In genomic region chr2:55609931-55610578, GRCh38 we compare ENCODE assay signal across 1 cellular context.
TF ChIP-seq lines count a peak whose summit lies in the region.

No MANE protein-coding gene starts in this region.

TF ChIP-seq in liver, 16 proteins besides CTCF, POLR2A, EP300 and RAD21 (continued from another document):
- peak; percentile 88 for TF ChIP-seq REST (IDR thresholded peaks at IDR 0.05)
- TF ChIP-seq YY1 (IDR thresholded peaks at IDR 0.05) = peak; percentile 87
- TF ChIP-seq GABPA (IDR thresholded peaks at IDR 0.05 in 1 of 2, conservative IDR thresholded peaks at IDR 0.05 in 1 of 2) = no peak
- TF ChIP-seq HNF4G (IDR thresholded peaks at IDR 0.05) = peak; percentile 39
- TF ChIP-seq EGR1 (IDR thresholded peaks at IDR 0.05; ENCODE audit: low read depth in 2 of 2) = no peak
- TF ChIP-seq RXRA (IDR thresholded peaks at IDR 0.05) = no peak
